In genomic region chr1:225681231-225681630, GRCh38 we compare ENCODE assay signal across 25 cellular contexts.
"Had no signal": no experiment of that assay in that cellular context is flagged by ENCODE, and none has a peak within 500 bp of the region (broad histone marks: within the 10 kb centered on the region; RNA-seq: fewer than 3 reads in every experiment).

No MANE protein-coding gene starts in this region.

- H3K27ac ChIP-seq: neural progenitor cell, ovary, parathyroid adenoma, psoas muscle, right lobe of liver, sigmoid colon, stomach, thoracic aorta, thyroid gland, tibial nerve, upper lobe of left lung, vagina had no signal

- H3K27me3 ChIP-seq: ovary, right lobe of liver, sigmoid colon, thyroid gland, upper lobe of left lung, vagina had no signal

- ATAC-seq: psoas muscle; right cardiac atrium; right lobe of liver; stimulated activated effector memory CD8-positive, alpha-beta T cell treated with anti-CD3 and anti-CD28 coated beads, Interleukin-12 subunit alpha, Interleukin-12 subunit beta, amount 100 ng/mL, for 72 hours; stimulated activated naive B cell treated with anti-CD40 and anti-IgM and Interleukin-4, amounts not matched to agents 10 μg/mL and 1 μg/mL and 100 μg/mL, for 72 hours had no signal

- H2AFZ ChIP-seq: neural progenitor cell, parathyroid adenoma had no signal

- H3K36me3 ChIP-seq: neural progenitor cell, ovary, right lobe of liver, sigmoid colon, stomach, thoracic aorta, thyroid gland, tibial nerve, upper lobe of left lung, vagina had no signal

- H3K4me1 ChIP-seq: parathyroid adenoma, psoas muscle, right lobe of liver, sigmoid colon, stomach, vagina had no signal

- DNase-seq: occipital lobe; ovary; posterior cingulate gyrus; psoas muscle; right cardiac atrium; right lobe of liver; sigmoid colon; small intestine; stimulated activated CD4-positive, alpha-beta T cell treated with anti-CD3 and anti-CD28 coated beads, Interleukin-15, amount 100 ng/mL, for 24 hours; stimulated activated CD4-positive, alpha-beta T cell treated with anti-CD3 and anti-CD28 coated beads, Interleukin-2, amount 100 ng/mL, for 24 hours; stimulated activated CD4-positive, alpha-beta T cell treated with anti-CD3 and anti-CD28 coated beads, Interleukin-2, amount 100 ng/mL, for 48 hours; stimulated activated CD4-positive, alpha-beta T cell treated with anti-CD3 and anti-CD28 coated beads, Interleukin-4, amount 100 ng/mL, for 24 hours; stimulated activated naive B cell treated with anti-CD40 and anti-IgM and Interleukin-4, amounts not matched to agents 10 μg/mL and 1 μg/mL and 100 μg/mL, for 72 hours; stimulated activated naive CD4-positive, alpha-beta T cell treated with Interleukin-2 at 50 U/mL for 16 hours; stomach; thyroid gland; trophoblast cell; upper lobe of left lung had no signal

- H3K9ac ChIP-seq: neural progenitor cell, parathyroid adenoma had no signal

- H3K4me3 ChIP-seq: neural progenitor cell, ovary, psoas muscle, right lobe of liver, sigmoid colon, stomach, thoracic aorta, thyroid gland, tibial nerve, upper lobe of left lung, vagina had no signal

- H3K79me2 ChIP-seq: parathyroid adenoma had no signal

- H3K9me3 ChIP-seq: ovary, psoas muscle, right lobe of liver, sigmoid colon, stomach, thoracic aorta, thyroid gland, tibial nerve, upper lobe of left lung, vagina had no signal

- H3K4me2 ChIP-seq: neural progenitor cell had no signal

- FAIRE-seq: small intestine, urothelium cell line had no signal
